ENCODE assay signal across 9 cellular contexts in the genomic region with DNA sequence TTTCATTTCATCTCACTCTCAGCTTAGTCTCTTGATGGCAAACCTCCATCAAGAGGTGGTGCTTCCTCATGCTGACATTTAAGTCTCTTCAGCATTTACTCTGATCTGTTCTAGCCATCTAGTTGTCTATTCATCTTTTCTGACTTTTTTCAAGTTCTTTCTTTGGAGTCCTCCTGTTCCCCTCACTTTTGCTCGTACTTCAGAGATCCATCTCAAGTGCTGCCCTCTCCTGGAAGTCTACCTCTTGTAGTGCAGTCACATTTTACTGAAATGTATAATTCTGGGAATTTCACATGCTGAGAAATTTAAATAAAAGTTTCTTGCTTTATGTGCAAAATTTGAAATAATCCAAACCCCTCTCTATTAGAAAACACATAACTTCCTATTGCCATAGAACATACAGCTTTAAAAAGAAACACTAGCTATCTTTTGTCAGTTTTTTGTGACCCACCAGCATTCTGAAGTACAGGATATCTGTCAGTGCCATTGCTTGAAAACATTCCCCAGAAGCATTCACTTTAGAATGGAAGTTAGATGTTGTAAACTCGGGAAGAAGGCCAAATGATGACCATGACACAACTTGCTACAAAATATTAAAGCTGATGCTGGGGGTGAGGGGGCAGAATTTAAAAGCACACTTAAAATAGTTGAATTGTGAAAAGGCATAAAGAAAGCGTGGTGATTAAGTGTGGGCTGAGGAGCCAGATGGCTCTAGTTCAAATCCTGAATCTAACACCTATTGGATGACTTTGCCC.
DNase-seq lines count a peak whose midpoint lies in the region; ATAC-seq, FAIRE-seq and TF ChIP-seq lines count a peak whose summit lies in the region.
"Had no signal": no experiment of that assay in that cellular context is flagged by ENCODE, and none has a peak within 500 bp of the region (broad histone marks: within the 10 kb centered on the region; RNA-seq: fewer than 3 reads in every experiment).

No MANE protein-coding gene starts in this region.

- H3K4me3 ChIP-seq in NT2/D1 (ENCODE audit: insufficient read length, low read depth) (no peak overlapping the region), fibroblast of pulmonary artery (replicated peaks; ENCODE audit: low read depth, low read length) (no peak overlapping the region)

- H3K9me3 ChIP-seq in NT2/D1 (ENCODE audit: insufficient read depth, low read length): no peaks in the 10 kb centered on the region

- no peak for ATAC-seq in HG02840 (IDR thresholded peaks at IDR 0.05; ENCODE audit: low FRiP score, unreplicated experiment)
- no peak for ATAC-seq in HG03025 (IDR thresholded peaks at IDR 0.05; ENCODE audit: low FRiP score, unreplicated experiment)

- DNase-seq in EH (ENCODE audit: low read depth): peak; percentile 14
- DNase-seq in NT2/D1 (ENCODE audit: low read depth, low spot score): peak; percentile 6
- peak; percentile 52 for DNase-seq in fibroblast of pulmonary artery (ENCODE audit: low read depth)
- DNase-seq in hepatic stellate cell (ENCODE audit: low spot score): no peak
- DNase-seq in activated naive CD4-positive, alpha-beta T cell treated with anti-CD3 and anti-CD28 coated beads, Interleukin-2, amount 50 U/mL, for 16 hours: no peak
- DNase-seq: left cardiac atrium had no signal

- H3K4me1 ChIP-seq in NT2/D1 (ENCODE audit: insufficient read depth, insufficient read length): no peaks in the 10 kb centered on the region

- no peaks in the 10 kb centered on the region for H3K27me3 ChIP-seq in NT2/D1 (ENCODE audit: insufficient read depth, insufficient read length)

- no peaks in the 10 kb centered on the region for H3K36me3 ChIP-seq in NT2/D1 (ENCODE audit: insufficient read depth, insufficient read length, low read length)

- no peak overlapping the region for H3K9ac ChIP-seq in NT2/D1 (ENCODE audit: insufficient read length, low read depth)

- peak; percentile 84 for FAIRE-seq in A204.1 (lab: Jason Lieb, UNC)

- peak; percentile 63 for TF ChIP-seq CTCF in fibroblast of pulmonary artery (IDR thresholded peaks at IDR 0.05; ENCODE audit: low read length, missing control alignments)

Comparison
In these comparisons a context has a peak if more than half of its experiments do, and no peak if none do; other contexts are left out.
1. DNase-seq: peak in EH (single experiment), NT2/D1 (single experiment) and fibroblast of pulmonary artery (single experiment); none in hepatic stellate cell (single experiment) and activated naive CD4-positive, alpha-beta T cell treated with anti-CD3 and anti-CD28 coated beads, Interleukin-2, amount 50 U/mL, for 16 hours (single experiment).